Comparison of ENCODE assay signal across 12 cellular contexts in genomic region chr4:79964715-79965345, GRCh38.
DNase-seq lines count a peak whose midpoint lies in the region; ATAC-seq and TF ChIP-seq lines count a peak whose summit lies in the region.
"Had no signal": no experiment of that assay in that cellular context is flagged by ENCODE, and none has a peak within 500 bp of the region (broad histone marks: within the 10 kb centered on the region; RNA-seq: fewer than 3 reads in every experiment).

No MANE protein-coding gene starts in this region.

- H2AK5ac ChIP-seq in mesenchymal stem cell (ENCODE audit: low read length, severe bottlenecking), result no peak overlapping the region

- intact Hi-C loops in esophagus squamous epithelium (cut with DNase I), result no loop called here

- H2BK12ac ChIP-seq in mesenchymal stem cell (ENCODE audit: low read length in 2 of 2), result peak overlapping the region in 1 of 2 experiments; percentile 54

- no peak overlapping the region for H3K23ac ChIP-seq in mesenchymal stem cell (ENCODE audit: low read length in 2 of 2)

- H3K79me1 ChIP-seq in mesenchymal stem cell (replicated peaks; ENCODE audit: low read length, poor library complexity, severe bottlenecking), result peaks cover 4% of the 10 kb centered on the region

- TF ChIP-seq CTCF in esophagus squamous epithelium (IDR thresholded peaks at IDR 0.05), result no peak

- H3K4ac ChIP-seq in mesenchymal stem cell (ENCODE audit: low read depth in 1 of 2, low read length in 2 of 2), result peak overlapping the region; percentile 67 to 69

- H4K8ac ChIP-seq in mesenchymal stem cell (ENCODE audit: low read length), result peak overlapping the region; percentile 51

- peak overlapping the region; percentile 37 to 72 for H3K18ac ChIP-seq in mesenchymal stem cell (ENCODE audit: low read depth in 1 of 2, low read length in 2 of 2)

- H3K9me3 ChIP-seq in esophagus squamous epithelium (no peaks in the 10 kb centered on the region), mesenchymal stem cell (ENCODE audit: control insufficient read depth, low read length) (no peaks in the 10 kb centered on the region)

- H3K4me1 ChIP-seq in esophagus squamous epithelium (no peaks in the 10 kb centered on the region), mesenchymal stem cell (ENCODE audit: control insufficient read depth, insufficient read depth, low read depth, low read length) (no peaks in the 10 kb centered on the region)

- no peak overlapping the region for H2BK5ac ChIP-seq in mesenchymal stem cell (ENCODE audit: low read depth, low read length, poor library complexity, severe bottlenecking)

- H2BK120ac ChIP-seq in mesenchymal stem cell (ENCODE audit: low read depth, low read length), result no peak overlapping the region

- no peak for TF ChIP-seq POLR2A in esophagus squamous epithelium (IDR thresholded peaks at IDR 0.05)

- H3K36me3 ChIP-seq in esophagus squamous epithelium (peaks cover 0 to 11% (median 0%) of the 10 kb centered on the region in 3 donors), mesenchymal stem cell (ENCODE audit: control insufficient read depth in 1 of 2, insufficient read depth in 2 of 2, low read depth in 1 of 2, low read length in 2 of 2) (peaks cover 9 to 60% of the 10 kb centered on the region in 2 experiments)
- H3K36me3 ChIP-seq: ovary had no signal

- H2BK15ac ChIP-seq in mesenchymal stem cell (ENCODE audit: low read depth, poor library complexity, severe bottlenecking), result no peak overlapping the region

- H3K4me3 ChIP-seq in esophagus squamous epithelium (peak overlapping the region; percentile 13 to 32 (median 28)), mesenchymal stem cell (ENCODE audit: insufficient read depth in 1 of 2, low read depth in 1 of 2, low read length in 2 of 2) (no peak overlapping the region), skeletal muscle cell (ENCODE audit: low read depth, low read length) (peak overlapping the region; percentile 21)
- H3K4me3 ChIP-seq: ovary had no signal

- H3K27ac ChIP-seq in esophagus squamous epithelium (peak overlapping the region in 2 of 4 donors; percentile 3 to 14), mesenchymal stem cell (ENCODE audit: low read length, poor library complexity, severe bottlenecking) (no peak overlapping the region)
- H3K27ac ChIP-seq: ovary had no signal

- ATAC-seq in GM18868 (IDR thresholded peaks at IDR 0.05; ENCODE audit: unreplicated experiment), result no peak
- ATAC-seq in GM18858 (IDR thresholded peaks at IDR 0.05; ENCODE audit: unreplicated experiment), result no peak

- peak; percentile 21 for DNase-seq in RPMI7951 (ENCODE audit: low read depth)
- no peak for DNase-seq in esophagus squamous epithelium (lab: John Stamatoyannopoulos, UW)
- peak; percentile 59 for DNase-seq in mesenchymal stem cell
- DNase-seq in skeletal muscle cell (ENCODE audit: low read depth), result no peak
- DNase-seq in activated naive CD4-positive, alpha-beta T cell treated with anti-CD3 and anti-CD28 coated beads, Interleukin-2, amount 50 U/mL, for 16 hours, result no peak
- DNase-seq in T-helper 9 cell, result no peak
- DNase-seq: activated CD8-positive, alpha-beta memory T cell treated with anti-CD3 and anti-CD28 coated beads, Interleukin-2, amount 50 U/mL, for 4 hours; DND-41; NCI-H1092 had no signal

- peak overlapping the region; percentile 0 for H3K4me2 ChIP-seq in mesenchymal stem cell (ENCODE audit: low read length, poor library complexity, severe bottlenecking)

- H3K9ac ChIP-seq in mesenchymal stem cell (ENCODE audit: low read length), result no peak overlapping the region

- H2AFZ ChIP-seq in mesenchymal stem cell (ENCODE audit: low read depth, low read length), result peak overlapping the region; percentile 5

- H3K27me3 ChIP-seq in esophagus squamous epithelium (no peaks in the 10 kb centered on the region), mesenchymal stem cell (ENCODE audit: control insufficient read depth in 1 of 2, insufficient read depth in 1 of 2, low read length in 2 of 2) (no peaks in the 10 kb centered on the region)
- H3K27me3 ChIP-seq: ovary had no signal

- H3K14ac ChIP-seq in mesenchymal stem cell (ENCODE audit: low read length in 2 of 2), result no peak overlapping the region

- 55 to 63% methylated on average over 14 to 19 of the region's 49 CpGs for WGBS in esophagus squamous epithelium, 2 donors
- 69% methylated on average over 46 of the region's 49 CpGs for WGBS in mesenchymal stem cell

- peak overlapping the region; percentile 22 for H4K91ac ChIP-seq in mesenchymal stem cell (ENCODE audit: low read length)

Comparison
In these comparisons a context has a peak if more than half of its experiments do, and no peak if none do; other contexts are left out.
1. DNase-seq: peak in RPMI7951 (single experiment) and mesenchymal stem cell (single experiment); none in esophagus squamous epithelium (single experiment), skeletal muscle cell (single experiment), activated naive CD4-positive, alpha-beta T cell treated with anti-CD3 and anti-CD28 coated beads, Interleukin-2, amount 50 U/mL, for 16 hours (single experiment) and T-helper 9 cell (single experiment).
2. H3K4me3 ChIP-seq: peak in esophagus squamous epithelium (4 of 4) and skeletal muscle cell (single experiment); none in mesenchymal stem cell (0 of 2).